ENCODE assay signal across 18 cellular contexts in genomic region chr5:38369692-38370091, GRCh38.
DNase-seq lines count a peak whose midpoint lies in the region; ATAC-seq and TF ChIP-seq lines count a peak whose summit lies in the region.
"Had no signal": no experiment of that assay in that cellular context is flagged by ENCODE, and none has a peak within 500 bp of the region (broad histone marks: within the 10 kb centered on the region; RNA-seq: fewer than 3 reads in every experiment).

No MANE protein-coding gene starts in this region.

- no peak overlapping the region for H3K4me3 Mint-ChIP-seq in endothelial cell (ENCODE audit: unreplicated experiment)
- H3K4me3 Mint-ChIP-seq: CD14-positive monocyte, GM23338 had no signal

- intact Hi-C loops in sciatic nerve (cut with DNase I) = no loop called here

- no peaks in the 10 kb centered on the region for H3K9me3 Mint-ChIP-seq in endothelial cell (ENCODE audit: unreplicated experiment)
- H3K9me3 Mint-ChIP-seq: GM23338 had no signal

- H3K27ac Mint-ChIP-seq in endothelial cell (ENCODE audit: unreplicated experiment) = peak overlapping the region; percentile 64
- H3K27ac Mint-ChIP-seq: CD14-positive monocyte, GM23338 had no signal

- peaks cover 28% of the 10 kb centered on the region for H3K4me1 Mint-ChIP-seq in endothelial cell (ENCODE audit: unreplicated experiment)
- H3K4me1 Mint-ChIP-seq: CD14-positive monocyte had no signal

- no peaks in the 10 kb centered on the region for H3K36me3 Mint-ChIP-seq in endothelial cell (ENCODE audit: low read depth, unreplicated experiment)
- H3K36me3 Mint-ChIP-seq: CD14-positive monocyte had no signal

- peak; percentile 50 for ATAC-seq in sciatic nerve
- ATAC-seq: GM23338, Panc1 had no signal

- peak; percentile 40 for DNase-seq in DMS 273 (lab: John Stamatoyannopoulos, UW; ENCODE audit: unreplicated experiment)
- DNase-seq in DMS 273 treated with DMSO at 0.1 percent for 48 hours (lab: John Stamatoyannopoulos, UW) = no peak
- DNase-seq in GM04504 (ENCODE audit: low read depth) = peak; percentile 14
- DNase-seq in endothelial cell (ENCODE audit: low spot score) = no peak
- DNase-seq in sciatic nerve (ENCODE audit: low spot score) = no peak
- DNase-seq in NCI-H1436 treated with DMSO at 0.1 percent for 48 hours (lab: John Stamatoyannopoulos, UW) = no peak
- DNase-seq in activated T-cell treated with anti-CD3 and anti-CD28 coated beads for 4 hours = no peak
- DNase-seq in ureter (ENCODE audit: low spot score) = no peak
- DNase-seq: Caco-2, GF-D8, KG1, NCI-H1105, NCI-H187, NCI-H774, SIG-M5 had no signal

- peaks cover 5% of the 10 kb centered on the region for H3K27me3 Mint-ChIP-seq in endothelial cell (ENCODE audit: unreplicated experiment)

- TF ChIP-seq CTCF in endothelial cell (IDR thresholded peaks at IDR 0.05; ENCODE audit: unreplicated experiment) = no peak

Comparison
In these comparisons a context has a peak if more than half of its experiments do, and no peak if none do; other contexts are left out.
1. DNase-seq: peak in DMS 273 (single experiment) and GM04504 (single experiment); none in DMS 273 treated with DMSO at 0.1 percent for 48 hours (single experiment), endothelial cell (single experiment), sciatic nerve (single experiment), NCI-H1436 treated with DMSO at 0.1 percent for 48 hours (single experiment), activated T-cell treated with anti-CD3 and anti-CD28 coated beads for 4 hours (single experiment) and ureter (single experiment).